19 cellular contexts compared by ENCODE assay signal in the genomic region with DNA sequence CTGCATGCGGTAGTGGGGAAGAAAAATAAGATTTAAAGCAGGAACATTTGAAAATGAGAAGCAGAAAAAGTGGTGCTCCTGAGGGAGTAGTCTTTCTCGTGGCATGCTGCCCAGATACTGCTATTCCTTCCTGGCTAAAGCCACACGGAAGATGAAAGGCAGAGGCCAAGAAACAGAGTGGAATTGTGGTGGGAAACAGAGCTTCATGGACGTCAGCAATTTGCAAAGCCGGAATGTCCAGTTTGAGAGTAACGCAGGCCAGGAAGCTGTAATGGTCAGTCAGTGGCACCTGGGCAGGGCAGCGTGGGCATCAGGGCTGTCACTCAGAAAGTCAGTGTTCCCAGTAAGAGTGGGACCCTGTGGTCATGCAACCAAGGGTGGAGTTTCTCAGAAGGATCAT.
DNase-seq lines count a peak whose midpoint lies in the region; ATAC-seq and TF ChIP-seq lines count a peak whose summit lies in the region.
"Had no signal": no experiment of that assay in that cellular context is flagged by ENCODE, and none has a peak within 500 bp of the region (broad histone marks: within the 10 kb centered on the region; RNA-seq: fewer than 3 reads in every experiment).

No MANE protein-coding gene starts in this region.

- H2AFZ ChIP-seq in smooth muscle cell (ENCODE audit: low read depth) = no peak overlapping the region

- DNase-seq in LNCaP clone FGC (ENCODE audit: low read depth) = peak; percentile 17
- no peak for DNase-seq in smooth muscle cell (lab: John Stamatoyannopoulos, UW; ENCODE audit: unreplicated experiment)
- DNase-seq in effector CD4-positive, alpha-beta T cell = no peak
- DNase-seq in NCI-H2081 treated with DMSO at 0.1 percent for 48 hours (lab: John Stamatoyannopoulos, UW) = no peak
- no peak for DNase-seq in activated CD4-positive, alpha-beta T cell treated with anti-CD3 and anti-CD28 coated beads for 48 hours
- DNase-seq: COR-L47, DMS79, GDM1, GOT3, KG1, MM.1S, NCI-H1105, NCI-H187 treated with DMSO at 0.1 percent for 48 hours, NCI-H524 had no signal

- H3K4me3 ChIP-seq in LNCaP clone FGC (ENCODE audit: low read depth, low read length) = no peak overlapping the region
- H3K4me3 ChIP-seq in smooth muscle cell = no peak overlapping the region

- WGBS in smooth muscle cell (ENCODE audit: low lambda C conversion rate) = 46% methylated on average over 7 of the region's 7 CpGs

- H3K79me2 ChIP-seq in smooth muscle cell (ENCODE audit: low read depth) = no peaks in the 10 kb centered on the region

- no peaks in the 10 kb centered on the region for H3F3A ChIP-seq in smooth muscle cell (ENCODE audit: low read depth)

- H3K36me3 Mint-ChIP-seq in brain (no peaks in the 10 kb centered on the region), nephron (ENCODE audit: low read depth) (no peaks in the 10 kb centered on the region)
- H3K36me3 Mint-ChIP-seq: CD14-positive monocyte had no signal

- no peak for TF ChIP-seq CTCF in LNCaP clone FGC (IDR thresholded peaks at IDR 0.05; ENCODE audit: control insufficient read depth, extremely low read depth, insufficient read depth)
- TF ChIP-seq CTCF in brain (conservative IDR thresholded peaks at IDR 0.05) = no peak
- no peak for TF ChIP-seq CTCF in nephron (IDR thresholded peaks at IDR 0.05; ENCODE audit: unreplicated experiment in 3 of 3)
- TF ChIP-seq CTCF in smooth muscle cell (IDR thresholded peaks at IDR 0.05; ENCODE audit: borderline replicate concordance, insufficient read depth, poor library complexity, severe bottlenecking) = no peak

- H3K4me3 Mint-ChIP-seq in brain = no peak overlapping the region
- H3K4me3 Mint-ChIP-seq in nephron = peak overlapping the region in 2 of 3 experiments; percentile 12 to 20
- H3K4me3 Mint-ChIP-seq: CD14-positive monocyte had no signal

- H3K4me2 ChIP-seq in smooth muscle cell = peak overlapping the region; percentile 54

- H3K9ac ChIP-seq in smooth muscle cell (ENCODE audit: low read depth) = no peak overlapping the region

- H3K27ac ChIP-seq in smooth muscle cell (ENCODE audit: low read depth) = peak overlapping the region; percentile 47
- H3K27ac ChIP-seq: HL-60 had no signal

- ATAC-seq in GM19395 (IDR thresholded peaks at IDR 0.05; ENCODE audit: unreplicated experiment) = no peak

- H3K27me3 ChIP-seq in smooth muscle cell (ENCODE audit: low read depth) = no peaks in the 10 kb centered on the region

- peak overlapping the region in 3 of 5 experiments; percentile 17 to 50 (median 20) for H3K27ac Mint-ChIP-seq in brain
- H3K27ac Mint-ChIP-seq in nephron = peak overlapping the region; percentile 77 to 89 (median 88)

- no peaks in the 10 kb centered on the region for H4K20me1 ChIP-seq in smooth muscle cell (ENCODE audit: low read depth)

- H3K27me3 Mint-ChIP-seq in brain (no peaks in the 10 kb centered on the region), nephron (ENCODE audit: low read depth) (no peaks in the 10 kb centered on the region)

- peaks cover 0 to 5% (median 2%) of the 10 kb centered on the region in 5 experiments for H3K9me3 Mint-ChIP-seq in brain
- peaks cover 12% of the 10 kb centered on the region for H3K9me3 Mint-ChIP-seq in nephron

- H3K4me1 Mint-ChIP-seq in brain = peaks cover 13% of the 10 kb centered on the region
- peaks cover 9% of the 10 kb centered on the region for H3K4me1 Mint-ChIP-seq in nephron
- H3K4me1 Mint-ChIP-seq: CD14-positive monocyte had no signal

- H3K4me1 ChIP-seq in smooth muscle cell (ENCODE audit: low read depth) = peaks cover 8% of the 10 kb centered on the region

- H3K9me3 ChIP-seq in smooth muscle cell (replicated peaks; ENCODE audit: low read depth) = no peaks in the 10 kb centered on the region

- H3K36me3 ChIP-seq in smooth muscle cell (ENCODE audit: low read depth) = no peaks in the 10 kb centered on the region

Comparison
In these comparisons a context has a peak if more than half of its experiments do, and no peak if none do; other contexts are left out.
1. H3K4me3 Mint-ChIP-seq: peak in nephron (2 of 3); none in brain (0 of 5).